Comparison of ENCODE assay signal across 2 cellular contexts in genomic region chr17:66155055-66155454, GRCh38. TPM values are rescaled to one million over a fixed set of nuclear protein-coding genes. Genes with fewer than 3 reads are reported as not detected.
"Had no signal": no experiment of that assay in that cellular context is flagged by ENCODE, and none has a peak within 500 bp of the region (broad histone marks: within the 10 kb centered on the region; RNA-seq: fewer than 3 reads in every experiment).

No MANE protein-coding gene starts in this region.

RNA-seq across cellular contexts. Expression of gene CEP112, which starts 36.9 kb away (rescaled TPM):
- total RNA-seq: K562 had no signal
- polyA plus RNA-seq: IgD-negative memory B cell had no signal
